In genomic region chr4:1029536-1029935, GRCh38 we compare ENCODE assay signal across 26 cellular contexts. TPM values are rescaled to one million over a fixed set of nuclear protein-coding genes. Genes with fewer than 3 reads are reported as not detected.
DNase-seq lines count a peak whose midpoint lies in the region; TF ChIP-seq lines count a peak whose summit lies in the region.
"Had no signal": no experiment of that assay in that cellular context is flagged by ENCODE, and none has a peak within 500 bp of the region (broad histone marks: within the 10 kb centered on the region; RNA-seq: fewer than 3 reads in every experiment).

No MANE protein-coding gene starts in this region.

- peaks cover 74% of the 10 kb centered on the region for H4K20me1 ChIP-seq in BLaER1

- no peak overlapping the region for H3K4ac ChIP-seq in mesenchymal stem cell (ENCODE audit: low read depth in 1 of 2, low read length in 2 of 2)

- H4K91ac ChIP-seq in mesenchymal stem cell (ENCODE audit: low read length) = no peak overlapping the region

- peak overlapping the region; percentile 80 for H2BK15ac ChIP-seq in mesenchymal stem cell (ENCODE audit: low read depth, poor library complexity, severe bottlenecking)

- no peak overlapping the region for H2BK5ac ChIP-seq in mesenchymal stem cell (ENCODE audit: low read depth, low read length, poor library complexity, severe bottlenecking)

- no peak overlapping the region for H3K18ac ChIP-seq in mesenchymal stem cell (ENCODE audit: low read depth in 1 of 2, low read length in 2 of 2)

- H3K27me3 Mint-ChIP-seq in activated T-helper 2 cell treated with anti-CD3 and anti-CD28 coated beads, Interferon-gamma antibody, Interleukin-2, Interleukin-4, amounts not matched to agents 10 μg/mL and 5 μg/mL and 100 μg/mL, durations not matched to agents 14 hours and 24 hours and 36 hours (ENCODE audit: low read depth) = no peaks in the 10 kb centered on the region

- no peaks in the 10 kb centered on the region for H3K79me1 ChIP-seq in mesenchymal stem cell (replicated peaks; ENCODE audit: low read length, poor library complexity, severe bottlenecking)

- CTCF ChIA-PET in HEK293 (lab: Yijun Ruan, JAX) = no interaction called here

- no peaks in the 10 kb centered on the region for H3K9me3 ChIP-seq in BLaER1
- no peaks in the 10 kb centered on the region for H3K9me3 ChIP-seq in HEK293 (ENCODE audit: control insufficient read depth, insufficient read depth, low read depth, low read length)
- no peaks in the 10 kb centered on the region for H3K9me3 ChIP-seq in mesenchymal stem cell (ENCODE audit: control insufficient read depth, low read length)
- H3K9me3 ChIP-seq: A549 had no signal

- no peak overlapping the region for H2BK120ac ChIP-seq in mesenchymal stem cell (ENCODE audit: low read depth, low read length)

- H3K9ac ChIP-seq in BLaER1 (no peak overlapping the region), mesenchymal stem cell (ENCODE audit: low read length) (no peak overlapping the region)

- no peaks in the 10 kb centered on the region for H3K9me3 Mint-ChIP-seq in activated T-helper 2 cell treated with anti-CD3 and anti-CD28 coated beads, Interferon-gamma antibody, Interleukin-2, Interleukin-4, amounts not matched to agents 10 μg/mL and 5 μg/mL and 100 μg/mL, durations not matched to agents 14 hours and 24 hours and 36 hours
- H3K9me3 Mint-ChIP-seq: CD8-positive, alpha-beta T cell had no signal

- H3K4me1 ChIP-seq in BLaER1 = peaks cover 70% of the 10 kb centered on the region
- H3K4me1 ChIP-seq in HEK293 (ENCODE audit: control insufficient read depth, insufficient read depth, low read length) = no peaks in the 10 kb centered on the region
- H3K4me1 ChIP-seq in mesenchymal stem cell (ENCODE audit: control insufficient read depth, insufficient read depth, low read depth, low read length) = peaks cover 31% of the 10 kb centered on the region
- H3K4me1 ChIP-seq: A549 had no signal

- H3K27ac ChIP-seq in BLaER1 = no peak overlapping the region
- no peak overlapping the region for H3K27ac ChIP-seq in HEK293 (ENCODE audit: extremely low read depth, low read depth, low read length)
- peak overlapping the region; percentile 16; the same call in 1 of the 2 replicates for H3K27ac ChIP-seq in VCaP
- H3K27ac ChIP-seq in mesenchymal stem cell (ENCODE audit: low read length, poor library complexity, severe bottlenecking) = no peak overlapping the region
- H3K27ac ChIP-seq: A549, C4-2B, RWPE1 had no signal

- H3K4me3 ChIP-seq in BLaER1 (no peak overlapping the region; the same call in 1 of the 2 replicates), HEK293 (ENCODE audit: low read depth, low read length) (no peak overlapping the region), mesenchymal stem cell (ENCODE audit: insufficient read depth in 1 of 2, low read depth in 1 of 2, low read length in 2 of 2) (no peak overlapping the region)
- H3K4me3 ChIP-seq: A549 had no signal

- whole genome bisulfite sequencing in mesenchymal stem cell = 89% methylated on average over 15 of the region's 16 CpGs

- H3K14ac ChIP-seq in mesenchymal stem cell (ENCODE audit: low read length in 2 of 2) = no peak overlapping the region

- H2AK5ac ChIP-seq in mesenchymal stem cell (ENCODE audit: low read length, severe bottlenecking) = no peak overlapping the region

- intact Hi-C loops in activated T-helper 2 cell treated with anti-CD3 and anti-CD28 coated beads, Interferon-gamma antibody, Interleukin-2, Interleukin-4, amounts not matched to agents 10 μg/mL and 5 μg/mL and 100 μg/mL, durations not matched to agents 14 hours and 24 hours and 36 hours (cut with micrococcal nuclease) = no loop called here

- H4K8ac ChIP-seq in mesenchymal stem cell (ENCODE audit: low read length) = no peak overlapping the region

- H3K23ac ChIP-seq in mesenchymal stem cell (ENCODE audit: low read length in 2 of 2) = no peak overlapping the region

- POLR2A ChIA-PET in HEK293 (lab: Yijun Ruan, JAX) = no interaction called here

- TF ChIP-seq CTCF in HEK293 (tag by site-specific recombination; IDR thresholded peaks at IDR 0.05) (no peak), VCaP (conservative IDR thresholded peaks at IDR 0.05) (no peak)

- no peak overlapping the region for H3K27ac Mint-ChIP-seq in activated T-helper 2 cell treated with anti-CD3 and anti-CD28 coated beads, Interferon-gamma antibody, Interleukin-2, Interleukin-4, amounts not matched to agents 10 μg/mL and 5 μg/mL and 100 μg/mL, durations not matched to agents 14 hours and 24 hours and 36 hours
- H3K27ac Mint-ChIP-seq: CD8-positive, alpha-beta T cell had no signal

- H2AFZ ChIP-seq in mesenchymal stem cell (ENCODE audit: low read depth, low read length) = no peak overlapping the region

- H3K4me2 ChIP-seq in BLaER1 (peak overlapping the region; percentile 90), mesenchymal stem cell (ENCODE audit: low read length, poor library complexity, severe bottlenecking) (no peak overlapping the region)
- H3K4me2 ChIP-seq: A549 had no signal

- H3K27me3 ChIP-seq in BLaER1 (peaks cover 39% of the 10 kb centered on the region), mesenchymal stem cell (ENCODE audit: control insufficient read depth in 1 of 2, insufficient read depth in 1 of 2, low read length in 2 of 2) (peaks cover 0 to 44% of the 10 kb centered on the region in 2 experiments)

- no peak overlapping the region for H2BK12ac ChIP-seq in mesenchymal stem cell (ENCODE audit: low read length in 2 of 2)

- peaks cover 4% of the 10 kb centered on the region for H3K4me1 Mint-ChIP-seq in activated T-helper 2 cell treated with anti-CD3 and anti-CD28 coated beads, Interferon-gamma antibody, Interleukin-2, Interleukin-4, amounts not matched to agents 10 μg/mL and 5 μg/mL and 100 μg/mL, durations not matched to agents 14 hours and 24 hours and 36 hours (ENCODE audit: low read depth)

- H3K4me3 Mint-ChIP-seq in activated T-helper 2 cell treated with anti-CD3 and anti-CD28 coated beads, Interferon-gamma antibody, Interleukin-2, Interleukin-4, amounts not matched to agents 10 μg/mL and 5 μg/mL and 100 μg/mL, durations not matched to agents 14 hours and 24 hours and 36 hours (ENCODE audit: low read depth) = no peak overlapping the region
- H3K4me3 Mint-ChIP-seq: CD8-positive, alpha-beta T cell had no signal

- peaks cover 7% of the 10 kb centered on the region for H3K36me3 Mint-ChIP-seq in activated T-helper 2 cell treated with anti-CD3 and anti-CD28 coated beads, Interferon-gamma antibody, Interleukin-2, Interleukin-4, amounts not matched to agents 10 μg/mL and 5 μg/mL and 100 μg/mL, durations not matched to agents 14 hours and 24 hours and 36 hours (ENCODE audit: low read depth)

- H3K36me3 ChIP-seq in BLaER1 (peaks cover 24% of the 10 kb centered on the region), HEK293 (ENCODE audit: control insufficient read depth in 2 of 2, insufficient read depth in 1 of 2, low read length in 2 of 2) (peaks cover 0 to 17% of the 10 kb centered on the region in 2 experiments; a peak in 1 of 3 replicates), mesenchymal stem cell (ENCODE audit: control insufficient read depth in 1 of 2, insufficient read depth in 2 of 2, low read depth in 1 of 2, low read length in 2 of 2) (peaks cover 16 to 23% of the 10 kb centered on the region in 2 experiments)

- DNase-seq in mesenchymal stem cell = no peak
- DNase-seq in NCI-H345 treated with DMSO at 0.1 percent for 48 hours (lab: John Stamatoyannopoulos, UW; ENCODE audit: unreplicated experiment) = no peak
- DNase-seq in activated T-helper 2 cell treated with anti-CD3 and anti-CD28 coated beads, Interferon-gamma antibody, Interleukin-2, Interleukin-4, amounts not matched to agents 10 μg/mL and 5 μg/mL and 100 μg/mL, durations not matched to agents 14 hours and 24 hours and 36 hours (ENCODE audit: low spot score) = no peak
- no peak for DNase-seq in activated CD4-positive, alpha-beta T cell treated with anti-CD3 and anti-CD28 coated beads for 1 hour
- DNase-seq in NCI-H526 (lab: John Stamatoyannopoulos, UW) = no peak
- DNase-seq: AML-193; CD8-positive, alpha-beta T cell; DMS153; DND-41; GOT3; HCEC 1CT; Karpas-422; NCI-H1092; NCI-H1417 treated with DMSO at 0.1 percent for 48 hours; NCI-H1694 treated with DMSO at 0.1 percent for 48 hours; NCI-H2081; NCI-H2171; NCI-H69; SHP77 had no signal

TF ChIP-seq in HEK293, 187 proteins besides CTCF, POLR2A, EP300 and RAD21 (continues in another document):
- TF ChIP-seq ZNF48 (tag by site-specific recombination; IDR thresholded peaks at IDR 0.05) = no peak

RNA-seq across cellular contexts. Expression of gene FGFRL1, which starts 18.1 kb away (rescaled TPM):
- 23.4 TPM for polyA plus RNA-seq in mesenchymal stem cell (2013, experiment 1 of 2)
- polyA plus RNA-seq in mesenchymal stem cell (2013, experiment 2 of 2) = 23.1 TPM
- total RNA-seq in activated T-helper 2 cell treated with anti-CD3 and anti-CD28 coated beads, Interferon-gamma antibody, Interleukin-2, Interleukin-4, amounts not matched to agents 10 μg/mL and 5 μg/mL and 100 μg/mL, durations not matched to agents 14 hours and 24 hours and 36 hours = 17.5 TPM in 2 replicates

RNA-seq across cellular contexts. Expression of gene SLC26A1, which starts 36.3 kb away (rescaled TPM):
- polyA plus RNA-seq in mesenchymal stem cell (2013, experiment 1 of 2) = 0.15 TPM
- 0.26 TPM for polyA plus RNA-seq in mesenchymal stem cell (2013, experiment 2 of 2)
- 0.23 TPM in 1 of 2 replicates, not detected in the other for total RNA-seq in activated T-helper 2 cell treated with anti-CD3 and anti-CD28 coated beads, Interferon-gamma antibody, Interleukin-2, Interleukin-4, amounts not matched to agents 10 μg/mL and 5 μg/mL and 100 μg/mL, durations not matched to agents 14 hours and 24 hours and 36 hours
- total RNA-seq: SK-MEL-5 had no signal

RNA-seq across cellular contexts. Expression of gene IDUA, which starts 42.7 kb away (rescaled TPM):
- polyA plus RNA-seq in mesenchymal stem cell (2013, experiment 1 of 2) = 14.5 TPM
- polyA plus RNA-seq in mesenchymal stem cell (2013, experiment 2 of 2) = 13.8 TPM
- total RNA-seq in activated T-helper 2 cell treated with anti-CD3 and anti-CD28 coated beads, Interferon-gamma antibody, Interleukin-2, Interleukin-4, amounts not matched to agents 10 μg/mL and 5 μg/mL and 100 μg/mL, durations not matched to agents 14 hours and 24 hours and 36 hours = 23.6 and 25.5 TPM in 2 replicates

RNA-seq across cellular contexts. Expression of gene DGKQ, which starts 56.2 kb away (rescaled TPM):
- polyA plus RNA-seq in mesenchymal stem cell (2013, experiment 1 of 2) = 5.2 TPM
- 5.1 TPM for polyA plus RNA-seq in mesenchymal stem cell (2013, experiment 2 of 2)
- total RNA-seq in activated T-helper 2 cell treated with anti-CD3 and anti-CD28 coated beads, Interferon-gamma antibody, Interleukin-2, Interleukin-4, amounts not matched to agents 10 μg/mL and 5 μg/mL and 100 μg/mL, durations not matched to agents 14 hours and 24 hours and 36 hours = 13.0 and 14.4 TPM in 2 replicates
